8 cellular contexts compared by ENCODE assay signal in the genomic region with DNA sequence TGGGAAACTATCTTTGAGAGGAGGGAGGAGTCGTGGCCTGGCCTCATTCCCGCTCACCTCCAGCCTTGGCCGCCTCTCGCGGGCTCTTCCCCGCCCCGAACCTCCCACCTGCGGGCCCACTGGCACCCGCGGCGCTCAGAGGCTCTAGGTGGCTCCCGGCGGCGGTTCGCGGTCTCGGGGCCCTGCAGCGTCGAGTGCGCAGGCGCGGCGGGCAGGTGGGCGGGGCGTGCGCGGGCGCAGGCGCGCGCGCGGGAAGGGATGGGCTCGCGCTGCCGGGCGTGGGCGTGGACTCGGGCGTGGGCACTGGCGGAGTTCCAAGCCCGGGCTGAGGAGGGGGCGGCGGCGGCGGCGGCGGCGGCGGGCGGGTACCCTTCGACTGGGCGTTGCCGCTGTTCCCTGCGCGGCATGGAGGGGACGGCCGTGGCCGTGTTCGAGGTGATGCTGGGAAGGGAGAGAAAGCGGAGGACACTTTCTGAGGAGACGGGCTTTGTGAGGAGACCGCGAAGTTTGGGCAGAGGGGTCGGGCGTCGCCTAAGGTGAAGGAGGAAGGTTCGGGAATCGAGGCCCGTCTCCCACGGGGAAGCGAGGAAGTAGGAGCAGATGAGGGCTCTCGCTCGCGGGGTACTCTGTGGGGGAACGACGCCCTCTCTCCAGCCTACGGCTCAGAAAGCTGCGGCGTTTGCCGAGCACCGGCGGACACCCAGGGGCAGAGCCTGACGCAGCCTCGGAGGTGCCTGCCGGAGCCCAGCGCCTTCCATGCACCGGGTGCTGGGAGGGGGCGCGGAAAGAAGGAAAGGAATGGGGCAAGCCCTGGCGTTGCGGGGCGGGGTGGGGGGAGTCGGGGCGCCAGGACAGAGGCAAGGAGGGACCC. TPM values are rescaled to one million over a fixed set of nuclear protein-coding genes. Genes with fewer than 3 reads are reported as not detected.
DNase-seq lines count a peak whose midpoint lies in the region; ATAC-seq and TF ChIP-seq lines count a peak whose summit lies in the region.

No MANE protein-coding gene starts in this region.

- DNase-seq in GF-D8 (lab: John Stamatoyannopoulos, UW) (peak; percentile 14), HCT116 (ENCODE audit: low read depth, low spot score) (peak; percentile 49), MV-4-11 (lab: John Stamatoyannopoulos, UW) (peak; percentile 57), SK-N-MC (ENCODE audit: low read depth, low spot score) (no peak), globus pallidus (ENCODE audit: low spot score) (peak; percentile 78), omental fat pad (ENCODE audit: low spot score) (no peak), testis (peak; percentile 86)
- DNase-seq in activated naive CD4-positive, alpha-beta T cell treated with anti-CD3 and anti-CD28 coated beads, Interleukin-2, amount 50 U/mL, for 16 hours: peak; percentile 86

- intact Hi-C loops in HCT116 (cut with micrococcal nuclease) (no loop called here), testis (cut with DNase I; ENCODE audit: low total_unique reads) (no loop called here)

- BruUV-seq in HCT116 (replicated peaks; lab: Mats Ljungman, UMichigan): no TSS peak

- peak overlapping the region; percentile 98 for H3K4me2 ChIP-seq in HCT116 (ENCODE audit: low read length)

- TF ChIP-seq POLR2A in HCT116 (IDR thresholded peaks at IDR 0.05; ENCODE audit: borderline replicate concordance, extremely low read depth, insufficient read depth, insufficient read length) (peak; percentile 81), testis (IDR thresholded peaks at IDR 0.05) (no peak)

- no peaks in the 10 kb centered on the region for H3K9me2 ChIP-seq in HCT116 (ENCODE audit: insufficient read depth)

- no peaks in the 10 kb centered on the region for H3K9me3 ChIP-seq in HCT116 (ENCODE audit: control insufficient read depth in 1 of 2, insufficient read depth in 1 of 2, low read depth in 1 of 2, low read length in 2 of 2)
- H3K9me3 ChIP-seq in SK-N-MC (ENCODE audit: low read depth, low read length): no peaks in the 10 kb centered on the region
- no peaks in the 10 kb centered on the region for H3K9me3 ChIP-seq in testis

- peak overlapping the region; percentile 83 for H3K9ac ChIP-seq in HCT116 (ENCODE audit: low read length)
- peak overlapping the region; percentile 98 for H3K9ac ChIP-seq in SK-N-MC (ENCODE audit: insufficient read length)

- TF ChIP-seq CTCF in HCT116 (IDR thresholded peaks at IDR 0.05 in 2 of 3, conservative IDR thresholded peaks at IDR 0.05 in 1 of 3; ENCODE audit: borderline replicate concordance in 1 of 3, insufficient read depth in 1 of 3, low read depth in 2 of 3, low read length in 2 of 3): no peak
- no peak for TF ChIP-seq CTCF in omental fat pad (IDR thresholded peaks at IDR 0.05)
- peak in 1 of 3 experiments; percentile 4 for TF ChIP-seq CTCF in testis (IDR thresholded peaks at IDR 0.05)

- H3K27me3 ChIP-seq in HCT116 (ENCODE audit: insufficient read depth, low read length) (no peaks in the 10 kb centered on the region), testis (no peaks in the 10 kb centered on the region)

- no peaks in the 10 kb centered on the region for H4K20me1 ChIP-seq in HCT116 (ENCODE audit: insufficient read depth)

- H3K4me1 ChIP-seq in HCT116 (ENCODE audit: control insufficient read depth in 1 of 2, insufficient read depth in 2 of 2, low read length in 2 of 2) (peaks cover 8 to 28% of the 10 kb centered on the region in 2 experiments), testis (peaks cover 9% of the 10 kb centered on the region)

- ATAC-seq in HCT116 (peak; percentile 81), omental fat pad (ENCODE audit: low FRiP score) (peak; percentile 93)

- H3K27ac ChIP-seq in HCT116 (ENCODE audit: low read depth, low read length) (peak overlapping the region; percentile 85), SK-N-MC (peak overlapping the region; percentile 83), testis (peak overlapping the region; percentile 79 to 84)

- H3K36me3 ChIP-seq in HCT116 (ENCODE audit: control insufficient read depth in 1 of 2, insufficient read depth in 2 of 2, low read length in 2 of 2): no peaks in the 10 kb centered on the region
- no peaks in the 10 kb centered on the region for H3K36me3 ChIP-seq in SK-N-MC (ENCODE audit: insufficient read depth, low read length)
- no peaks in the 10 kb centered on the region for H3K36me3 ChIP-seq in testis (ENCODE audit: low read depth, missing control alignments)

- RAD21 ChIA-PET in HCT116 (lab: Charles Lee; ENCODE audit: low non-redundant PET in 1 of 2, low total read pairs in 2 of 2, uncharacterized antibody in 2 of 2, unreplicated experiment in 2 of 2): no interaction called here

- WGBS in testis, 2 donors: 0% methylated on average over 5 to 55 of the region's 95 CpGs

- H2AFZ ChIP-seq in HCT116 (ENCODE audit: low read depth, low read length, poor library complexity, severe bottlenecking): peak overlapping the region; percentile 32

- CTCF ChIA-PET in HCT116 (lab: Charles Lee): no interaction called here

- POLR2A ChIA-PET in HCT116 (lab: Charles Lee): no interaction called here

- TF ChIP-seq RAD21 in HCT116 (IDR thresholded peaks at IDR 0.05; ENCODE audit: low read depth): no peak

- H3K4me3 ChIP-seq in HCT116 (replicated peaks in 1 of 2; ENCODE audit: low read depth in 1 of 2, low read length in 2 of 2) (peak overlapping the region; percentile 74 to 89), SK-N-MC (peak overlapping the region; percentile 100), testis (peak overlapping the region; percentile 92 to 93)

- peaks cover 11% of the 10 kb centered on the region; the same call in 1 of the 2 replicates for H3K79me2 ChIP-seq in HCT116 (ENCODE audit: insufficient read depth, low read length)

TF ChIP-seq in HCT116, 20 proteins besides CTCF, POLR2A, EP300 and RAD21:
- TF ChIP-seq POLR2AphosphoS5 (IDR thresholded peaks at IDR 0.05; ENCODE audit: low read depth, low read length) (peak; percentile 92), SRF (IDR thresholded peaks at IDR 0.05; ENCODE audit: low read depth) (no peak), TCF7L2 (IDR thresholded peaks at IDR 0.05; ENCODE audit: borderline replicate concordance, extremely low read depth, insufficient read depth, insufficient read length) (no peak), EGR1 (IDR thresholded peaks at IDR 0.05; ENCODE audit: low read depth) (peak; percentile 92), ZFX (IDR thresholded peaks at IDR 0.05) (peak; percentile 81; the same call in 1 of the 2 replicates), SIN3A (IDR thresholded peaks at IDR 0.05; ENCODE audit: low read depth) (peak; percentile 57; the same call in 1 of the 2 replicates)
- TF ChIP-seq, protein P1, sequence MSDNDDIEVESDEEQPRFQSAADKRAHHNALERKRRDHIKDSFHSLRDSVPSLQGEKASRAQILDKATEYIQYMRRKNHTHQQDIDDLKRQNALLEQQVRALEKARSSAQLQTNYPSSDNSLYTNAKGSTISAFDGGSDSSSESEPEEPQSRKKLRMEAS (IDR thresholded peaks at IDR 0.05): peak; percentile 67
TF ChIP-seq in HCT116: peak in this region for 5.

RNA-seq across cellular contexts. Expression of a gene that starts 15.7 kb away (rescaled TPM):
- total RNA-seq in HCT116 (2021; ENCODE audit: unreplicated experiment) (18.5 TPM), omental fat pad (10 to 100 TPM in 2 of 4 donors, 1 to 10 TPM in 2; 1.6 to 14.4 (median 8.6) TPM), testis (100 to 1,000 TPM; 116 to 239 TPM)
- polyA plus RNA-seq in HCT116 (2012): 16.7 and 18.0 TPM in 2 replicates
- 159 TPM for polyA plus RNA-seq in testis (ENCODE audit: insufficient read depth, low read depth, low replicate concordance)

Comparison
In these comparisons a context has a peak if more than half of its experiments do, and no peak if none do; other contexts are left out.
1. DNase-seq: peak in GF-D8 (single experiment), HCT116 (single experiment), MV-4-11 (single experiment), activated naive CD4-positive, alpha-beta T cell treated with anti-CD3 and anti-CD28 coated beads, Interleukin-2, amount 50 U/mL, for 16 hours (single experiment), globus pallidus (single experiment) and testis (single experiment); none in SK-N-MC (single experiment) and omental fat pad (single experiment).
2. Peak in every context shown above with its lines, with median percentiles within 50 percentile points of each other: H3K27ac ChIP-seq and H3K4me3 ChIP-seq.